ENCODE assay signal across 1 cellular context in the genomic region with DNA sequence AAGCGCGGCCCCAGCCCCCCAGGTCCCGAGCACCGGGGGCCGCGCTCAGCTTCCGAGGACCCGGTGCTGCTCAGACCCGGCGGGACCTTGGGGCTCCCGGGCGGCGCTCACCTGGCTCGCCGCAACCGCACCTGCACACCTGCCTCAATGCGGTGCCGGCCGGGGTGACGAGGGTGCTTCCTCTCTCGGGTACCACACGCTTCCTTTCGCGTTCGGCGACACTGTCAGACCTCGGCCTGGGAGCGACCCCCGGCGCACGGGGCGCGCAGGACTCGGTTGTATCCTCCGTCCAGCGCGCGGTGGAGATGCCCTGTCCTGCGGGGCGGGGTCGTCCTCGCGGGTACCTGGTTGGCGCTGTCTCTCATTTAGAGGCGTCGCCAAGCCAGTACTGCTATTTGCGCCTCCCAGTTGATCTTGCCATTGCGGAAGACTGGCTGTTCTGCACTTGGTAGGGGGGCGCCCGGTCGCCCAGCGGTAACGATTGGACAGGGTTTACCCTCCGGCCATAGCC.
TF ChIP-seq lines count a peak whose summit lies in the region.

No MANE protein-coding gene starts in this region.

TF ChIP-seq in GM23338, 12 proteins besides CTCF, POLR2A, EP300 and RAD21 (continued from another document):
- TF ChIP-seq, protein P1, sequence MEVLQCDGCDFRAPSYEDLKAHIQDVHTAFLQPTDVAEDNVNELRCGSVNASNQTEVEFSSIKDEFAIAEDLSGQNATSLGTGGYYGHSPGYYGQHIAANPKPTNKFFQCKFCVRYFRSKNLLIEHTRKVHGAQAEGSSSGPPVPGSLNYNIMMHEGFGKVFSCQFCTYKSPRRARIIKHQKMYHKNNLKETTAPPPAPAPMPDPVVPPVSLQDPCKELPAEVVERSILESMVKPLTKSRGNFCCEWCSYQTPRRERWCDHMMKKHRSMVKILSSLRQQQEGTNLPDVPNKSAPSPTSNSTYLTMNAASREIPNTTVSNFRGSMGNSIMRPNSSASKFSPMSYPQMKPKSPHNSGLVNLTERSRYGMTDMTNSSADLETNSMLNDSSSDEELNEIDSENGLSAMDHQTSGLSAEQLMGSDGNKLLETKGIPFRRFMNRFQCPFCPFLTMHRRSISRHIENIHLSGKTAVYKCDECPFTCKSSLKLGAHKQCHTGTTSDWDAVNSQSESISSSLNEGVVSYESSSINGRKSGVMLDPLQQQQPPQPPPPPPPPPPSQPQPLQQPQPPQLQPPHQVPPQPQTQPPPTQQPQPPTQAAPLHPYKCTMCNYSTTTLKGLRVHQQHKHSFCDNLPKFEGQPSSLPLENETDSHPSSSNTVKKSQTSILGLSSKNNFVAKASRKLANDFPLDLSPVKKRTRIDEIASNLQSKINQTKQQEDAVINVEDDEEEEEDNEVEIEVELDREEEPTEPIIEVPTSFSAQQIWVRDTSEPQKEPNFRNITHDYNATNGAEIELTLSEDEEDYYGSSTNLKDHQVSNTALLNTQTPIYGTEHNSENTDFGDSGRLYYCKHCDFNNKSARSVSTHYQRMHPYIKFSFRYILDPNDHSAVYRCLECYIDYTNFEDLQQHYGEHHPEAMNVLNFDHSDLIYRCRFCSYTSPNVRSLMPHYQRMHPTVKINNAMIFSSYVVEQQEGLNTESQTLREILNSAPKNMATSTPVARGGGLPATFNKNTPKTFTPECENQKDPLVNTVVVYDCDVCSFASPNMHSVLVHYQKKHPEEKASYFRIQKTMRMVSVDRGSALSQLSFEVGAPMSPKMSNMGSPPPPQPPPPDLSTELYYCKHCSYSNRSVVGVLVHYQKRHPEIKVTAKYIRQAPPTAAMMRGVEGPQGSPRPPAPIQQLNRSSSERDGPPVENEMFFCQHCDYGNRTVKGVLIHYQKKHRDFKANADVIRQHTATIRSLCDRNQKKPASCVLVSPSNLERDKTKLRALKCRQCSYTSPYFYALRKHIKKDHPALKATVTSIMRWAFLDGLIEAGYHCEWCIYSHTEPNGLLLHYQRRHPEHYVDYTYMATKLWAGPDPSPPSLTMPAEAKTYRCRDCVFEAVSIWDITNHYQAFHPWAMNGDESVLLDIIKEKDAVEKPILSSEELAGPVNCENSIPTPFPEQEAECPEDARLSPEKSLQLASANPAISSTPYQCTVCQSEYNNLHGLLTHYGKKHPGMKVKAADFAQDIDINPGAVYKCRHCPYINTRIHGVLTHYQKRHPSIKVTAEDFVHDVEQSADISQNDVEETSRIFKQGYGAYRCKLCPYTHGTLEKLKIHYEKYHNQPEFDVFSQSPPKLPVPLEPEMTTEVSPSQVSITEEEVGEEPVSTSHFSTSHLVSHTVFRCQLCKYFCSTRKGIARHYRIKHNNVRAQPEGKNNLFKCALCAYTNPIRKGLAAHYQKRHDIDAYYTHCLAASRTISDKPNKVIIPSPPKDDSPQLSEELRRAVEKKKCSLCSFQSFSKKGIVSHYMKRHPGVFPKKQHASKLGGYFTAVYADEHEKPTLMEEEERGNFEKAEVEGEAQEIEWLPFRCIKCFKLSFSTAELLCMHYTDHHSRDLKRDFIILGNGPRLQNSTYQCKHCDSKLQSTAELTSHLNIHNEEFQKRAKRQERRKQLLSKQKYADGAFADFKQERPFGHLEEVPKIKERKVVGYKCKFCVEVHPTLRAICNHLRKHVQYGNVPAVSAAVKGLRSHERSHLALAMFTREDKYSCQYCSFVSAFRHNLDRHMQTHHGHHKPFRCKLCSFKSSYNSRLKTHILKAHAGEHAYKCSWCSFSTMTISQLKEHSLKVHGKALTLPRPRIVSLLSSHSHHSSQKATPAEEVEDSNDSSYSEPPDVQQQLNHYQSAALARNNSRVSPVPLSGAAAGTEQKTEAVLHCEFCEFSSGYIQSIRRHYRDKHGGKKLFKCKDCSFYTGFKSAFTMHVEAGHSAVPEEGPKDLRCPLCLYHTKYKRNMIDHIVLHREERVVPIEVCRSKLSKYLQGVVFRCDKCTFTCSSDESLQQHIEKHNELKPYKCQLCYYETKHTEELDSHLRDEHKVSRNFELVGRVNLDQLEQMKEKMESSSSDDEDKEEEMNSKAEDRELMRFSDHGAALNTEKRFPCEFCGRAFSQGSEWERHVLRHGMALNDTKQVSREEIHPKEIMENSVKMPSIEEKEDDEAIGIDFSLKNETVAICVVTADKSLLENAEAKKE (CRISPR knock-in tag; IDR thresholded peaks at IDR 0.05), result no peak
- no peak for TF ChIP-seq EZH2 (IDR thresholded peaks at IDR 0.05; ENCODE audit: low read depth, unreplicated experiment)
- no peak for TF ChIP-seq ETS1 (IDR thresholded peaks at IDR 0.05)
- TF ChIP-seq ZNF114 (CRISPR knock-in tag; IDR thresholded peaks at IDR 0.05), result no peak
- TF ChIP-seq REST (IDR thresholded peaks at IDR 0.05; ENCODE audit: unreplicated experiment), result no peak
- no peak for TF ChIP-seq POLR2AphosphoS5 (IDR thresholded peaks at IDR 0.05; ENCODE audit: low read depth)
- TF ChIP-seq JUNB (IDR thresholded peaks at IDR 0.05; ENCODE audit: unreplicated experiment), result no peak
- no peak for TF ChIP-seq STAT1 (IDR thresholded peaks at IDR 0.05; ENCODE audit: unreplicated experiment)
- TF ChIP-seq EZH2phosphoT487 (IDR thresholded peaks at IDR 0.05; ENCODE audit: unreplicated experiment), result no peak
TF ChIP-seq in GM23338: peak in this region for 0.
